In genomic region chr3:65986285-65986684, GRCh38 we compare ENCODE assay signal across 27 cellular contexts. TPM values are rescaled to one million over a fixed set of nuclear protein-coding genes. Genes with fewer than 3 reads are reported as not detected.
"Had no signal": no experiment of that assay in that cellular context is flagged by ENCODE, and none has a peak within 500 bp of the region (broad histone marks: within the 10 kb centered on the region; RNA-seq: fewer than 3 reads in every experiment).

No MANE protein-coding gene starts in this region.

- H3K27me3 ChIP-seq: neural progenitor cell, ovary, right lobe of liver, sigmoid colon, stomach, thyroid gland, tibial nerve, upper lobe of left lung, vagina had no signal

- H3K4me3 ChIP-seq: neural progenitor cell, ovary, psoas muscle, right lobe of liver, sigmoid colon, stomach, thoracic aorta, thyroid gland, tibial nerve, upper lobe of left lung, vagina had no signal

- H3K36me3 ChIP-seq: neural progenitor cell, ovary, right lobe of liver, sigmoid colon, stomach, thoracic aorta, thyroid gland, tibial nerve, upper lobe of left lung, vagina had no signal

- H3K9me3 Mint-ChIP-seq: natural killer cell; nephron; neural progenitor cell; stimulated activated naive B cell treated with anti-CD40 and anti-IgM and Interleukin-4, amounts not matched to agents 10 μg/mL and 1 μg/mL and 100 μg/mL, for 72 hours; stimulated activated naive CD8-positive, alpha-beta T cell treated with anti-CD3 and anti-CD28 coated beads, Interleukin-15, Interleukin-2, amounts not matched to agents 100 ng/mL and 50 ng/mL, for 24 hours had no signal

- ATAC-seq: natural killer cell; psoas muscle; right lobe of liver; stimulated activated effector memory CD8-positive, alpha-beta T cell treated with anti-CD3 and anti-CD28 coated beads, Interleukin-12 subunit alpha, Interleukin-12 subunit beta, amount 100 ng/mL, for 72 hours; stimulated activated naive B cell treated with anti-CD40 and anti-IgM and Interleukin-4, amounts not matched to agents 10 μg/mL and 1 μg/mL and 100 μg/mL, for 72 hours had no signal

- H3K27me3 Mint-ChIP-seq: progenitor cell of endocrine pancreas had no signal

- DNase-seq: natural killer cell; occipital lobe; ovary; posterior cingulate gyrus; psoas muscle; right lobe of liver; sigmoid colon; small intestine; stimulated activated CD4-positive, alpha-beta T cell treated with anti-CD3 and anti-CD28 coated beads, Interleukin-15, amount 100 ng/mL, for 24 hours; stimulated activated CD4-positive, alpha-beta T cell treated with anti-CD3 and anti-CD28 coated beads, Interleukin-2, amount 100 ng/mL, for 24 hours; stimulated activated CD4-positive, alpha-beta T cell treated with anti-CD3 and anti-CD28 coated beads, Interleukin-2, amount 100 ng/mL, for 48 hours; stimulated activated CD4-positive, alpha-beta T cell treated with anti-CD3 and anti-CD28 coated beads, Interleukin-4, amount 100 ng/mL, for 24 hours; stimulated activated naive B cell treated with anti-CD40 and anti-IgM and Interleukin-4, amounts not matched to agents 10 μg/mL and 1 μg/mL and 100 μg/mL, for 72 hours; stimulated activated naive CD4-positive, alpha-beta T cell treated with Interleukin-2 at 50 U/mL for 16 hours; stomach; thyroid gland; trophoblast cell; upper lobe of left lung had no signal

- H3K4me3 Mint-ChIP-seq: natural killer cell; nephron; neural progenitor cell; stimulated activated effector memory CD8-positive, alpha-beta T cell treated with anti-CD3 and anti-CD28 coated beads, Interleukin-12 subunit alpha, Interleukin-12 subunit beta, amount 100 ng/mL, for 72 hours; stimulated activated naive B cell treated with anti-CD40 and anti-IgM and Interleukin-4, amounts not matched to agents 10 μg/mL and 1 μg/mL and 100 μg/mL, for 72 hours; stimulated activated naive CD8-positive, alpha-beta T cell treated with anti-CD3 and anti-CD28 coated beads, Interleukin-15, Interleukin-2, amounts not matched to agents 100 ng/mL and 50 ng/mL, for 24 hours had no signal

- H3K9me3 ChIP-seq: ovary, psoas muscle, right lobe of liver, sigmoid colon, stomach, thoracic aorta, thyroid gland, tibial nerve, upper lobe of left lung, vagina had no signal

- H3K27ac Mint-ChIP-seq: natural killer cell; nephron; neural progenitor cell; progenitor cell of endocrine pancreas; stimulated activated effector memory CD8-positive, alpha-beta T cell treated with anti-CD3 and anti-CD28 coated beads, Interleukin-12 subunit alpha, Interleukin-12 subunit beta, amount 100 ng/mL, for 72 hours; stimulated activated naive B cell treated with anti-CD40 and anti-IgM and Interleukin-4, amounts not matched to agents 10 μg/mL and 1 μg/mL and 100 μg/mL, for 72 hours; stimulated activated naive CD8-positive, alpha-beta T cell treated with anti-CD3 and anti-CD28 coated beads, Interleukin-15, Interleukin-2, amounts not matched to agents 100 ng/mL and 50 ng/mL, for 24 hours had no signal

- H3K4me1 ChIP-seq: parathyroid adenoma, psoas muscle, right lobe of liver, thyroid gland, tibial nerve, vagina had no signal

- H3K27ac ChIP-seq: neural progenitor cell, ovary, parathyroid adenoma, psoas muscle, right lobe of liver, sigmoid colon, stomach, thoracic aorta, thyroid gland, tibial nerve, upper lobe of left lung, vagina had no signal

- H3K4me1 Mint-ChIP-seq: natural killer cell; neural progenitor cell; stimulated activated effector memory CD8-positive, alpha-beta T cell treated with anti-CD3 and anti-CD28 coated beads, Interleukin-12 subunit alpha, Interleukin-12 subunit beta, amount 100 ng/mL, for 72 hours; stimulated activated naive B cell treated with anti-CD40 and anti-IgM and Interleukin-4, amounts not matched to agents 10 μg/mL and 1 μg/mL and 100 μg/mL, for 72 hours had no signal

- H3K36me3 Mint-ChIP-seq: natural killer cell; neural progenitor cell; stimulated activated effector memory CD8-positive, alpha-beta T cell treated with anti-CD3 and anti-CD28 coated beads, Interleukin-12 subunit alpha, Interleukin-12 subunit beta, amount 100 ng/mL, for 72 hours; stimulated activated naive B cell treated with anti-CD40 and anti-IgM and Interleukin-4, amounts not matched to agents 10 μg/mL and 1 μg/mL and 100 μg/mL, for 72 hours had no signal

RNA-seq across cellular contexts. Expression of gene MAGI1, which starts 52.4 kb away (rescaled TPM):
- total RNA-seq: natural killer cell had no signal
